8 cellular contexts compared by ENCODE assay signal in the genomic region with DNA sequence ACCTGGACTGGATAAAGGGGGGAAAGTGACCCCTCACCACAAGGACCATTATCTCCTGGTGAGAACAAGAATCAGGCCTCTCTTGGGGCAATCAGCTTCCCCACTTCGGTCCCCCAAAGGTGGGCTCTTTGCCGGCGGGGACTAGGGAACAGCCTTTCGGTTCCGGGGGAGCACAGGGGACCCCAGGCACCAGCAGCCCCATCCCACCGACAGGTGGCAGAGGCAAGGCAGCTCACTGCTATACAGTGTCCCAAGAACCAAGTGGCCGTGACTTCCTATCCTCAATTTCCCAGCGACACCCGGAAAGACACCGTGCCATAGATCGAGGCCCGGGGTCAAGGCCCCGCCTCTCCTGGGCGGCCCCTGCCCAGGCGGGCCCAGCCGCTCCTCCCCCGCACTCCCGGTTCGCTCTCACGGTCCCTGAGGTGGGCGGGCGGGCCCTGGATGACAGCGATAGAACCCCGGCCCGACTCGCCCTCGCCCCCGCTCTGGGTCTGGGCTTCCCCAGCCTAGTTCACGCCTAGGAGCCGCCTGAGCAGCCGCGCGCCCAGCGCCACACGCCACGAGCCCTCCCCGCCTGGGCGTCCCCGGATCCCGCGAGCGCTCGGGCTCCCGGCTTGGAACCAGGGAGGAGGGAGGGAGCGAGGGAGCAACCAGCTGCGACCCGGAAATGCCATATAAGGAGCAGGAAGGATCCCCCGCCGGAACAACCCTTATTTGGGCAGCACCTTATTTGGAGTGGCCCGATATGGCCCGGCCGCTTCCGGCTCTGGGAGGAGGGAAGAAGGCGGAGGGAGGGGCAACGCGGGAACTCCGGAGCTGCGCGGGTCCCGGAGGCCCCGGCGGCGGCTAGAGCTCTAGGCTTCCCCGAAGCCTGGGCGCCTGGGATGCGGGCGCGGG. TPM values are rescaled to one million over a fixed set of nuclear protein-coding genes. Genes with fewer than 3 reads are reported as not detected.
DNase-seq lines count a peak whose midpoint lies in the region; ATAC-seq, FAIRE-seq and TF ChIP-seq lines count a peak whose summit lies in the region.

No MANE protein-coding gene starts in this region.

- peaks cover 13 to 38% of the 10 kb centered on the region in 2 experiments for H3K79me1 ChIP-seq in IMR-90 (ENCODE audit: low read depth in 1 of 2, low read length in 2 of 2)

- H3K4me3 ChIP-seq in IMR-90 (ENCODE audit: insufficient read depth, low read depth, low read length) (peak overlapping the region; percentile 66), OCI-LY3 (ENCODE audit: low read length) (peak overlapping the region; percentile 94), endothelial cell of umbilical vein (replicated peaks in 1 of 3; ENCODE audit: insufficient read depth in 1 of 3, low read depth in 1 of 3, low read length in 3 of 3) (peak overlapping the region; percentile 62 to 84 (median 69))

- in situ Hi-C loops in IMR-90 (cut with MboI; ENCODE audit: low sequenced_read_pairs), result no loop called here

- whole genome bisulfite sequencing in IMR-90 (ENCODE audit: extremely low coverage in 2 of 2, insufficient read length in 1 of 2), 2 experiments, result 0% methylated on average over 24 of the region's 68 CpGs; no CpG with 5 or more reads in 1 of the 2 experiments

- peak; percentile 98 for FAIRE-seq in endothelial cell of umbilical vein (lab: Jason Lieb, UNC)

- peak overlapping the region; percentile 4; the same call in 1 of the 2 replicates for H4K5ac ChIP-seq in IMR-90 (ENCODE audit: low read depth, low read length)

- H2AK5ac ChIP-seq in IMR-90 (ENCODE audit: low read depth, low read length), result peak overlapping the region; percentile 86

- intact Hi-C loops in IMR-90 (cut with micrococcal nuclease) (loop anchor here (1.0 kb wide), 2 partner anchors 14 to 79 kb away; a partner anchor contains a TSS), endothelial cell of umbilical vein (cut with micrococcal nuclease) (loop anchor here (1.0 kb wide), 4 partner anchors 14 to 79 kb away; a partner anchor contains a TSS)

- BruUV-seq in IMR-90 (replicated peaks; lab: Mats Ljungman, UMichigan) (no TSS peak), endothelial cell of umbilical vein (replicated peaks; lab: Mats Ljungman, UMichigan) (TSS peak; percentile 77)

- H3K14ac ChIP-seq in IMR-90 (replicated peaks; ENCODE audit: low read depth, low read length), result peak overlapping the region; percentile 71

- peak overlapping the region; percentile 88 for H3K27ac ChIP-seq in IMR-90 (ENCODE audit: insufficient read depth, low read length)
- peak overlapping the region; percentile 80 for H3K27ac ChIP-seq in OCI-LY3 (ENCODE audit: low read length)
- peak overlapping the region; percentile 90 for H3K27ac ChIP-seq in endothelial cell of umbilical vein (ENCODE audit: insufficient read depth, low read depth, low read length)

- H2AFZ ChIP-seq in IMR-90 (replicated peaks; ENCODE audit: low read length, poor library complexity) (peak overlapping the region; percentile 100), OCI-LY3 (ENCODE audit: low read depth, low read length) (peak overlapping the region; percentile 90), endothelial cell of umbilical vein (ENCODE audit: low read depth, low read length) (peak overlapping the region; percentile 92)

- no peak overlapping the region for H2BK20ac ChIP-seq in IMR-90 (ENCODE audit: low read depth, low read length)

- peak; percentile 75 for ATAC-seq in GM21529 (IDR thresholded peaks at IDR 0.05; ENCODE audit: unreplicated experiment)
- peak; percentile 62 for ATAC-seq in IMR-90 (ENCODE audit: low read depth)

- H3K4me1 ChIP-seq in IMR-90 (ENCODE audit: control insufficient read depth, insufficient read depth, low read length), result peaks cover 12% of the 10 kb centered on the region; the same call in 1 of the 2 replicates
- peaks cover 1% of the 10 kb centered on the region for H3K4me1 ChIP-seq in OCI-LY3 (ENCODE audit: low read length)
- peaks cover 16% of the 10 kb centered on the region for H3K4me1 ChIP-seq in endothelial cell of umbilical vein (ENCODE audit: control insufficient read depth, extremely low read depth, insufficient read depth, low read length)

- peak overlapping the region; percentile 89 for H3K4ac ChIP-seq in IMR-90 (ENCODE audit: low read depth, low read length)

- H3K9ac ChIP-seq in IMR-90 (ENCODE audit: low read depth, low read length) (peak overlapping the region; percentile 65), OCI-LY3 (ENCODE audit: low read length) (peak overlapping the region; percentile 95), endothelial cell of umbilical vein (replicated peaks; ENCODE audit: extremely low read depth, insufficient read depth, low read length) (peak overlapping the region; percentile 88)

- peak overlapping the region; percentile 59 to 94 for H4K8ac ChIP-seq in IMR-90 (ENCODE audit: low read depth in 2 of 2, low read length in 2 of 2)

- POLR2A ChIA-PET in IMR-90 (lab: Charles Lee; ENCODE audit: unreplicated experiment) (interaction anchor here (0.5 to 1.4 kb wide), 5 partner anchors 13 to 83 kb away, joined by 3 to 7 read pairs (median 6); a partner anchor contains a TSS), endothelial cell of umbilical vein (lab: Charles Lee) (interaction anchor here (1.1 to 1.6 kb wide), 2 partner anchors 25 to 28 kb away, joined by 3 to 6 read pairs; no protein-coding TSS in a partner anchor)

- peak overlapping the region; percentile 75 for H4K91ac ChIP-seq in IMR-90 (ENCODE audit: insufficient read depth, low read depth, low read length)

- H4K20me1 ChIP-seq in IMR-90 (ENCODE audit: insufficient read depth, low read length) (peaks cover 42% of the 10 kb centered on the region), OCI-LY3 (ENCODE audit: insufficient read depth, low read length) (no peaks in the 10 kb centered on the region), endothelial cell of umbilical vein (replicated peaks; ENCODE audit: control insufficient read depth, extremely low read depth, insufficient read depth, low read length) (no peaks in the 10 kb centered on the region)

- TF ChIP-seq POLR2A in IMR-90 (IDR thresholded peaks at IDR 0.05; ENCODE audit: low read depth, low read length) (no peak), endothelial cell of umbilical vein (IDR thresholded peaks at IDR 0.05; ENCODE audit: low read depth, low read length) (no peak)

- H3K79me2 ChIP-seq in OCI-LY3 (ENCODE audit: low read length) (no peaks in the 10 kb centered on the region), endothelial cell of umbilical vein (ENCODE audit: control insufficient read depth, insufficient read depth, low read length) (peaks cover 5% of the 10 kb centered on the region)

- H2BK120ac ChIP-seq in IMR-90 (ENCODE audit: low read depth, low read length), result peak overlapping the region; percentile 52; the same call in 1 of the 2 replicates

- H3K18ac ChIP-seq in IMR-90 (ENCODE audit: low read depth, low read length), result peak overlapping the region; percentile 12; the same call in 1 of the 2 replicates

- peak overlapping the region; percentile 79 for H3K4me2 ChIP-seq in IMR-90 (ENCODE audit: low read depth, low read length)
- peak overlapping the region; percentile 67 for H3K4me2 ChIP-seq in OCI-LY3 (ENCODE audit: low read length)
- peak overlapping the region; percentile 93 for H3K4me2 ChIP-seq in endothelial cell of umbilical vein (ENCODE audit: insufficient read depth, low read length)

- H3K9me1 ChIP-seq in IMR-90 (ENCODE audit: insufficient read depth, low read length) (peaks cover 19% of the 10 kb centered on the region), endothelial cell of umbilical vein (replicated peaks; ENCODE audit: control insufficient read depth, extremely low read depth, insufficient read depth, low read length) (no peaks in the 10 kb centered on the region)

- peak; percentile 95 for DNase-seq in DMS114 treated with DMSO at 0.1 percent for 48 hours (lab: John Stamatoyannopoulos, UW; ENCODE audit: unreplicated experiment)
- DNase-seq in IMR-90, result peak; percentile 98
- DNase-seq in activated T-cell treated with anti-CD3 and anti-CD28 coated beads for 24 hours (ENCODE audit: low read depth), result peak; percentile 94
- DNase-seq in endothelial cell of umbilical vein (ENCODE audit: low read depth, low spot score), result peak; percentile 97
- peak; percentile 97 for DNase-seq in middle frontal gyrus (ENCODE audit: extremely low spot score, low spot score)
- peak; percentile 88 to 91 for DNase-seq in stimulated activated CD8-positive, alpha-beta memory T cell treated with anti-CD3 and anti-CD28 coated beads, Interleukin-2, amount 100 ng/mL, for 1 hour (ENCODE audit: low read depth in 2 of 2)

- dilution Hi-C loops in IMR-90 (cut with HindIII; ENCODE audit: low sequenced_read_pairs, unreplicated experiment), result no loop called here
- dilution Hi-C loops in endothelial cell of umbilical vein (cut with MboI; ENCODE audit: extremely low pct_ligation_motif_present, low sequenced_read_pairs), result no loop called here

- TF ChIP-seq CTCF in IMR-90 (conservative IDR thresholded peaks at IDR 0.05; ENCODE audit: low read depth, low read length), result no peak
- TF ChIP-seq CTCF in OCI-LY3 (IDR thresholded peaks at IDR 0.05; ENCODE audit: low read depth, low read length), result no peak; the same call in 1 of the 2 replicates
- TF ChIP-seq CTCF in endothelial cell of umbilical vein (IDR thresholded peaks at IDR 0.05; ENCODE audit: extremely low read depth in 1 of 2, insufficient read depth in 1 of 2, low read depth in 1 of 2, low read length in 2 of 2), result peak in 1 of 2 donors; percentile 3

- peak overlapping the region; percentile 98 for H2AK9ac ChIP-seq in IMR-90 (replicated peaks; ENCODE audit: low read depth, low read length, poor library complexity)

- H2BK15ac ChIP-seq in IMR-90 (ENCODE audit: low read depth, low read length), result peak overlapping the region; percentile 48; the same call in 1 of the 3 replicates

- CTCF ChIA-PET in IMR-90 (lab: Yijun Ruan, JAX), result interaction anchor here (0.5 to 2.2 kb wide), 11 partner anchors 9 to 89 kb away, joined by 3 to 10 read pairs (median 3); no protein-coding TSS in a partner anchor
- CTCF ChIA-PET in endothelial cell of umbilical vein (lab: Charles Lee), result interaction anchor here (0.5 to 5.0 kb wide), 11 partner anchors 9 to 160 kb away, joined by 3 to 70 read pairs (median 6); no protein-coding TSS in a partner anchor

- H3K23ac ChIP-seq in IMR-90 (ENCODE audit: low read depth, low read length), result peak overlapping the region; percentile 74; the same call in 1 of the 2 replicates

- no peak for TF ChIP-seq RAD21 in IMR-90 (IDR thresholded peaks at IDR 0.05; ENCODE audit: low read length)

- peak overlapping the region; percentile 88 for H3K56ac ChIP-seq in IMR-90 (ENCODE audit: extremely low read depth, insufficient read depth, low read length)

- H3K27me3 ChIP-seq in IMR-90 (ENCODE audit: control insufficient read depth, insufficient read depth, low read length) (no peaks in the 10 kb centered on the region), OCI-LY3 (ENCODE audit: low read depth, low read length) (no peaks in the 10 kb centered on the region), endothelial cell of umbilical vein (ENCODE audit: control insufficient read depth in 2 of 2, insufficient read depth in 2 of 2, low read length in 2 of 2) (no peaks in the 10 kb centered on the region)

- H3K36me3 ChIP-seq in IMR-90 (ENCODE audit: control insufficient read depth, insufficient read depth, low read length) (peaks cover 18% of the 10 kb centered on the region), OCI-LY3 (replicated peaks; ENCODE audit: low read depth, low read length) (no peaks in the 10 kb centered on the region), endothelial cell of umbilical vein (ENCODE audit: control insufficient read depth in 2 of 2, extremely low read depth in 1 of 2, insufficient read depth in 2 of 2, low read length in 2 of 2) (peaks cover 0 to 3% of the 10 kb centered on the region in 2 experiments)

- H2BK5ac ChIP-seq in IMR-90 (ENCODE audit: low read depth, low read length, poor library complexity, severe bottlenecking), result peak overlapping the region; percentile 78

- H3K9me3 ChIP-seq in IMR-90 (ENCODE audit: control insufficient read depth, insufficient read depth, low read length) (no peaks in the 10 kb centered on the region), OCI-LY3 (ENCODE audit: insufficient read depth, low read length) (no peaks in the 10 kb centered on the region), endothelial cell of umbilical vein (replicated peaks; ENCODE audit: control insufficient read depth, insufficient read depth, low read length) (no peaks in the 10 kb centered on the region)

RNA-seq across cellular contexts. Expression of a gene that starts 0.6 kb away (rescaled TPM):
- 2.9 and 5.8 TPM in 2 replicates for total RNA-seq in IMR-90 (2012; rRNA removed)
- polyA plus RNA-seq in IMR-90 (2012; rRNA removed), result 104 and 180 TPM in 2 replicates
- polyA plus RNA-seq in IMR-90 (2012; cell fraction: cytosol; rRNA removed), result 91.6 and 286 TPM in 2 replicates
- 363 and 477 TPM in 2 replicates for polyA plus RNA-seq in IMR-90 (2012; cell fraction: nucleus; rRNA removed; ENCODE audit: low replicate concordance)
- total RNA-seq in endothelial cell of umbilical vein, result 5.5 and 12.7 TPM in 2 replicates
- 6.5 and 7.2 TPM in 2 replicates for polyA plus RNA-seq in endothelial cell of umbilical vein
- 6.2 and 12.4 TPM in 2 replicates for polyA plus RNA-seq in endothelial cell of umbilical vein (2011; cell fraction: cytosol; rRNA removed)
- 21.1 and 28.3 TPM in 2 replicates for polyA plus RNA-seq in endothelial cell of umbilical vein (2011; cell fraction: nucleus; rRNA removed)
- polyA plus RNA-seq in endothelial cell of umbilical vein (2012), result 10.3 and 11.0 TPM in 2 replicates
- polyA minus RNA-seq in endothelial cell of umbilical vein, result 6.2 and 6.7 TPM in 2 replicates
- polyA minus RNA-seq in endothelial cell of umbilical vein (2011; cell fraction: cytosol; rRNA and poly(A)+ RNA removed), result 1.0 TPM
- 8.8 and 18.4 TPM in 2 replicates for polyA minus RNA-seq in endothelial cell of umbilical vein (2011; cell fraction: nucleus; rRNA and poly(A)+ RNA removed)

RNA-seq across cellular contexts. Expression of a gene that starts 25.8 kb away (rescaled TPM):
- total RNA-seq in IMR-90 (2012; rRNA removed), result 12.4 and 20.3 TPM in 2 replicates
- polyA plus RNA-seq in IMR-90 (2012; rRNA removed), result 17.0 and 17.1 TPM in 2 replicates
- 16.8 and 19.5 TPM in 2 replicates for polyA plus RNA-seq in IMR-90 (2012; cell fraction: cytosol; rRNA removed)
- polyA plus RNA-seq in IMR-90 (2012; cell fraction: nucleus; rRNA removed; ENCODE audit: low replicate concordance), result 50.9 and 55.6 TPM in 2 replicates
- total RNA-seq in endothelial cell of umbilical vein, result 4.0 and 4.4 TPM in 2 replicates
- polyA plus RNA-seq in endothelial cell of umbilical vein, result 4.8 and 5.3 TPM in 2 replicates
- polyA plus RNA-seq in endothelial cell of umbilical vein (2011; cell fraction: cytosol; rRNA removed), result 4.3 and 4.5 TPM in 2 replicates
- 5.3 and 6.5 TPM in 2 replicates for polyA plus RNA-seq in endothelial cell of umbilical vein (2011; cell fraction: nucleus; rRNA removed)
- polyA plus RNA-seq in endothelial cell of umbilical vein (2012), result 2.4 and 3.5 TPM in 2 replicates
- 5.2 and 9.2 TPM in 2 replicates for polyA minus RNA-seq in endothelial cell of umbilical vein
- not detected for polyA minus RNA-seq in endothelial cell of umbilical vein (2011; cell fraction: cytosol; rRNA and poly(A)+ RNA removed)
- 1.1 and 1.9 TPM in 2 replicates for polyA minus RNA-seq in endothelial cell of umbilical vein (2011; cell fraction: nucleus; rRNA and poly(A)+ RNA removed)

Comparison
In these comparisons a context has a peak if more than half of its experiments do, and no peak if none do; other contexts are left out.
1. Peak in every context shown above with its lines: DNase-seq, ATAC-seq, H3K4me3 ChIP-seq and H3K27ac ChIP-seq.